Comparison of ENCODE assay signal across 1 cellular context in genomic region chr9:34568783-34569182, GRCh38.
TF ChIP-seq lines count a peak whose summit lies in the region.

No MANE protein-coding gene starts in this region.

TF ChIP-seq in H1, 55 proteins besides CTCF, POLR2A, EP300 and RAD21:
- no peak for TF ChIP-seq TBP (IDR thresholded peaks at IDR 0.05; ENCODE audit: low read depth, low read length)
- no peak for TF ChIP-seq KDM5A (IDR thresholded peaks at IDR 0.05; ENCODE audit: low read length)
- no peak for TF ChIP-seq CHD1 (IDR thresholded peaks at IDR 0.05; ENCODE audit: low read depth, low read length)
- TF ChIP-seq BCL11A (IDR thresholded peaks at IDR 0.05; ENCODE audit: low read depth in 2 of 2, low read length in 2 of 2): no peak
- no peak for TF ChIP-seq CBX5 (IDR thresholded peaks at IDR 0.05; ENCODE audit: low read depth, low read length)
- no peak for TF ChIP-seq RFX5 (IDR thresholded peaks at IDR 0.05; ENCODE audit: borderline replicate concordance, low read depth, low read length)
- TF ChIP-seq EZH2 (IDR thresholded peaks at IDR 0.05; ENCODE audit: low read depth, low read length, severe bottlenecking): no peak
